ENCODE assay signal across 1 cellular context in the genomic region with DNA sequence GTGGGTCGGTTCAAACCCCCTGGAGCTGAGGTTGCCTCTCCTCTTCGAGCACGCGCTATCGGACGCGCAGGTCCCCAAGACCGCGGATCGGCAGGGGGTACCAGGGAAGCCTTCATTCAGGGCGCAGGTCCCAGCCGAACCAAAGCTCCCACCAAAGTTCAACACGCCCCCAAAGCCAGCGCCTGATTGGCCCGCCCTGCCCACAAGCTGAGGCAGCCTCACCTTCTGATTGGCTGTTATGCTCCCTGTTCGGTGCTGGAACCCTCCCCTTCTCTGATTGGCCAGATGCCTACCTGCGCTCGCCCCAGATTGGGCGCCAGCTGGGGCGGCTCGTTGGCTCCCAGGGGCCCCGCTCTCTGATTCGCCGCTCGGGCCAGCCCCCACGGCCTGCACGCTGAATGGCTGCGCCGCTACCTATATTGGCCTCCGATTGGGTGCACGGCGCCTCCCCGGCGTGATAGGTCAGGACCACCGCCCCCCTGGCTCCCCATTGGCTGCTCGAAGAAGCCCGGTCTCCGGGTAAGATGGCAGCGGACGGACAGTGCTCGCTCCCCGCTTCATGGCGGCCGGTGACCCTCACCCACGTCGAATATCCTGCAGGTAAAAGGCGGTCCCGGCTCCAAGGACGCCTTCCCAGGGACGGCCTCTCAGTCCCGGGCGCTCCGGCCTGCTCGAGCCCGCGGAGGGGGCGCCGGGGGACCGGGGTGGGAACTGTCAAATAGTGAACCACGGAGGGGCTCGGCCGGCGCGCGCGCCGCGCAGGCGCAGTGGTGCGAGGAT.
TF ChIP-seq lines count a peak whose summit lies in the region.

Gene DOLPP1, plus strand, starts transcription at position 504 of the 780 bp plus-strand sequence. Its CDS starts 21 bp downstream, at position 525.

TF ChIP-seq in HEK293, 187 proteins besides CTCF, POLR2A, EP300 and RAD21 (continued from another document and continues in another):
- TF ChIP-seq SP2 (tag by site-specific recombination; IDR thresholded peaks at IDR 0.05) (peak; percentile 100), ZNF140 (tag by site-specific recombination; IDR thresholded peaks at IDR 0.05) (no peak), ZNF341 (tag by site-specific recombination; IDR thresholded peaks at IDR 0.05; ENCODE audit: low read depth) (peak; percentile 39), KLF7 (tag by site-specific recombination; IDR thresholded peaks at IDR 0.05; ENCODE audit: borderline replicate concordance) (peak; percentile 36), ZBTB7A (tag by site-specific recombination; IDR thresholded peaks at IDR 0.05; ENCODE audit: low read depth) (peak; percentile 88), ZBTB20 (tag by site-specific recombination; IDR thresholded peaks at IDR 0.05) (peak; percentile 9; the same call in 1 of the 2 replicates), ZIC2 (tag by site-specific recombination; IDR thresholded peaks at IDR 0.05) (no peak), ZNF555 (tag by site-specific recombination; conservative IDR thresholded peaks at IDR 0.05) (no peak), YY1 (tag by site-specific recombination; IDR thresholded peaks at IDR 0.05) (peak; percentile 94), ZXDB (tag by site-specific recombination; IDR thresholded peaks at IDR 0.05) (peak; percentile 98), ELK4 (IDR thresholded peaks at IDR 0.05; ENCODE audit: borderline replicate concordance, low read depth, low read length) (no peak), ZFHX2 (tag by site-specific recombination; conservative IDR thresholded peaks at IDR 0.05) (peak; percentile 54), KLF16 (tag by site-specific recombination; IDR thresholded peaks at IDR 0.05) (peak; percentile 77), TCF7L2 (IDR thresholded peaks at IDR 0.05; ENCODE audit: borderline replicate concordance, low read depth, low read length) (no peak), ZNF658 (tag by site-specific recombination; IDR thresholded peaks at IDR 0.05) (no peak), ZNF596 (tag by site-specific recombination; IDR thresholded peaks at IDR 0.05) (no peak), AEBP2 (tag by site-specific recombination; IDR thresholded peaks at IDR 0.05; ENCODE audit: borderline replicate concordance) (no peak), YY2 (tag by site-specific recombination; IDR thresholded peaks at IDR 0.05) (peak; percentile 98), ZNF302 (tag by site-specific recombination; IDR thresholded peaks at IDR 0.05; ENCODE audit: low read depth) (no peak), ZNF521 (tag by site-specific recombination; IDR thresholded peaks at IDR 0.05) (no peak), ZNF580 (tag by site-specific recombination; IDR thresholded peaks at IDR 0.05) (peak; percentile 66; the same call in 1 of the 2 replicates), ZBTB26 (tag by site-specific recombination; optimal IDR thresholded peaks at IDR 0.05) (peak; percentile 91), PRDM6 (tag by site-specific recombination; IDR thresholded peaks at IDR 0.05) (no peak), ZNF792 (tag by site-specific recombination; IDR thresholded peaks at IDR 0.05) (no peak), ZNF76 (tag by site-specific recombination; IDR thresholded peaks at IDR 0.05; ENCODE audit: borderline replicate concordance, low read depth) (no peak; the same call in 1 of the 2 replicates), KLF10 (tag by site-specific recombination; IDR thresholded peaks at IDR 0.05) (peak; percentile 99), ZNF561 (tag by site-specific recombination; IDR thresholded peaks at IDR 0.05; ENCODE audit: borderline replicate concordance) (peak; percentile 71; the same call in 1 of the 2 replicates), ZNF600 (tag by site-specific recombination; IDR thresholded peaks at IDR 0.05) (no peak), ZNF660 (tag by site-specific recombination; IDR thresholded peaks at IDR 0.05) (peak; percentile 60; the same call in 1 of the 2 replicates), ZNF366 (tag by site-specific recombination; conservative IDR thresholded peaks at IDR 0.05) (no peak), WT1 (tag by site-specific recombination; IDR thresholded peaks at IDR 0.05) (no peak), ZNF670 (tag by site-specific recombination; IDR thresholded peaks at IDR 0.05; ENCODE audit: low read depth) (no peak), ZNF558 (tag by site-specific recombination; IDR thresholded peaks at IDR 0.05) (no peak), PATZ1 (tag by site-specific recombination; IDR thresholded peaks at IDR 0.05) (peak; percentile 69), ZNF24 (tag by site-specific recombination; IDR thresholded peaks at IDR 0.05) (no peak), KLF8 (tag by site-specific recombination; IDR thresholded peaks at IDR 0.05) (no peak; the same call in 1 of the 2 replicates)
- TF ChIP-seq, protein P1, sequence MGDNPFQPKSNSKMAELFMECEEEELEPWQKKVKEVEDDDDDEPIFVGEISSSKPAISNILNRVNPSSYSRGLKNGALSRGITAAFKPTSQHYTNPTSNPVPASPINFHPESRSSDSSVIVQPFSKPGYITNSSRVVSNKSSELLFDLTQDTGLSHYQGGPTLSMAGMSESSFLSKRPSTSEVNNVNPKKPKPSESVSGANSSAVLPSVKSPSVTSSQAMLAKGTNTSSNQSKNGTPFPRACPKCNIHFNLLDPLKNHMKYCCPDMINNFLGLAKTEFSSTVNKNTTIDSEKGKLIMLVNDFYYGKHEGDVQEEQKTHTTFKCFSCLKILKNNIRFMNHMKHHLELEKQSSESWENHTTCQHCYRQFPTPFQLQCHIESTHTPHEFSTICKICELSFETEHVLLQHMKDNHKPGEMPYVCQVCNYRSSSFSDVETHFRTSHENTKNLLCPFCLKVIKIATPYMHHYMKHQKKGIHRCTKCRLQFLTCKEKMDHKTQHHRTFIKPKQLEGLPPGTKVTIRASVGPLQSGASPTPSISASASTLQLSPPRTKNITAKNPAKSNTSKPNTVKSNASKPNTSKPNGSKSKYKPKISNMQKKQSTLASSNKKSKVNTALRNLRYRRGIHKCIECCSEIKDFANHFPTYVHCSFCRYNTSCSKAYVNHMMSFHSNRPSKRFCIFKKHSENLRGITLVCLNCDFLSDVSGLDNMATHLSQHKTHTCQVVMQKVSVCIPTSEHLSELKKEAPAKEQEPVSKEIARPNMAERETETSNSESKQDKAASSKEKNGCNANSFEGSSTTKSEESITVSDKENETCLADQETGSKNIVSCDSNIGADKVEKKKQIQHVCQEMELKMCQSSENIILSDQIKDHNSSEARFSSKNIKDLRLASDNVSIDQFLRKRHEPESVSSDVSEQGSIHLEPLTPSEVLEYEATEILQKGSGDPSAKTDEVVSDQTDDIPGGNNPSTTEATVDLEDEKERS (tag by site-specific recombination; IDR thresholded peaks at IDR 0.05) = 0 out of 2 replicates have a peak, but pooled peaks have one; percentile 45
- TF ChIP-seq, protein P2, sequence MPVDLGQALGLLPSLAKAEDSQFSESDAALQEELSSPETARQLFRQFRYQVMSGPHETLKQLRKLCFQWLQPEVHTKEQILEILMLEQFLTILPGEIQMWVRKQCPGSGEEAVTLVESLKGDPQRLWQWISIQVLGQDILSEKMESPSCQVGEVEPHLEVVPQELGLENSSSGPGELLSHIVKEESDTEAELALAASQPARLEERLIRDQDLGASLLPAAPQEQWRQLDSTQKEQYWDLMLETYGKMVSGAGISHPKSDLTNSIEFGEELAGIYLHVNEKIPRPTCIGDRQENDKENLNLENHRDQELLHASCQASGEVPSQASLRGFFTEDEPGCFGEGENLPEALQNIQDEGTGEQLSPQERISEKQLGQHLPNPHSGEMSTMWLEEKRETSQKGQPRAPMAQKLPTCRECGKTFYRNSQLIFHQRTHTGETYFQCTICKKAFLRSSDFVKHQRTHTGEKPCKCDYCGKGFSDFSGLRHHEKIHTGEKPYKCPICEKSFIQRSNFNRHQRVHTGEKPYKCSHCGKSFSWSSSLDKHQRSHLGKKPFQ (tag by site-specific recombination; IDR thresholded peaks at IDR 0.05) = peak; percentile 79
- TF ChIP-seq, protein P3, sequence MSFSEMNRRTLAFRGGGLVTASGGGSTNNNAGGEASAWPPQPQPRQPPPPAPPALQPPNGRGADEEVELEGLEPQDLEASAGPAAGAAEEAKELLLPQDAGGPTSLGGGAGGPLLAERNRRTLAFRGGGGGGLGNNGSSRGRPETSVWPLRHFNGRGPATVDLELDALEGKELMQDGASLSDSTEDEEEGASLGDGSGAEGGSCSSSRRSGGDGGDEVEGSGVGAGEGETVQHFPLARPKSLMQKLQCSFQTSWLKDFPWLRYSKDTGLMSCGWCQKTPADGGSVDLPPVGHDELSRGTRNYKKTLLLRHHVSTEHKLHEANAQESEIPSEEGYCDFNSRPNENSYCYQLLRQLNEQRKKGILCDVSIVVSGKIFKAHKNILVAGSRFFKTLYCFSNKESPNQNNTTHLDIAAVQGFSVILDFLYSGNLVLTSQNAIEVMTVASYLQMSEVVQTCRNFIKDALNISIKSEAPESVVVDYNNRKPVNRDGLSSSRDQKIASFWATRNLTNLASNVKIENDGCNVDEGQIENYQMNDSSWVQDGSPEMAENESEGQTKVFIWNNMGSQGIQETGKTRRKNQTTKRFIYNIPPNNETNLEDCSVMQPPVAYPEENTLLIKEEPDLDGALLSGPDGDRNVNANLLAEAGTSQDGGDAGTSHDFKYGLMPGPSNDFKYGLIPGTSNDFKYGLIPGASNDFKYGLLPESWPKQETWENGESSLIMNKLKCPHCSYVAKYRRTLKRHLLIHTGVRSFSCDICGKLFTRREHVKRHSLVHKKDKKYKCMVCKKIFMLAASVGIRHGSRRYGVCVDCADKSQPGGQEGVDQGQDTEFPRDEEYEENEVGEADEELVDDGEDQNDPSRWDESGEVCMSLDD (tag by site-specific recombination; IDR thresholded peaks at IDR 0.05) = peak; percentile 55; the same call in 1 of the 2 replicates
